10 cellular contexts compared by ENCODE assay signal in genomic region chr19:49861127-49861526, GRCh38. TPM values are rescaled to one million over a fixed set of nuclear protein-coding genes. Genes with fewer than 3 reads are reported as not detected.
DNase-seq lines count a peak whose midpoint lies in the region; ATAC-seq and TF ChIP-seq lines count a peak whose summit lies in the region.
"Had no signal": no experiment of that assay in that cellular context is flagged by ENCODE, and none has a peak within 500 bp of the region (broad histone marks: within the 10 kb centered on the region; RNA-seq: fewer than 3 reads in every experiment).

No MANE protein-coding gene starts in this region.

- ATAC-seq in HG02970 (IDR thresholded peaks at IDR 0.05; ENCODE audit: low FRiP score, unreplicated experiment): no peak

- no peaks in the 10 kb centered on the region for H3K9me3 ChIP-seq in adipocyte (ENCODE audit: control insufficient read depth, low read length)
- H3K9me3 ChIP-seq in suprapubic skin: no peaks in the 10 kb centered on the region

- peak overlapping the region; percentile 73 for H3K27ac ChIP-seq in suprapubic skin

- H3K36me3 ChIP-seq in adipocyte (ENCODE audit: control insufficient read depth, insufficient read depth, low read length, severe bottlenecking) (peaks cover 57% of the 10 kb centered on the region), suprapubic skin (peaks cover 76% of the 10 kb centered on the region)

- H3K9ac ChIP-seq in adipocyte (ENCODE audit: low read length): peak overlapping the region; percentile 52

- WGBS in suprapubic skin: no CpG with 5 or more reads among the region's 14 CpGs

- H3K4me1 ChIP-seq in adipocyte (ENCODE audit: control insufficient read depth, insufficient read depth, low read length) (peaks cover 16% of the 10 kb centered on the region), suprapubic skin (peaks cover 28% of the 10 kb centered on the region)

- H3K27me3 ChIP-seq in adipocyte (replicated peaks; ENCODE audit: control insufficient read depth, insufficient read depth, low read length) (no peaks in the 10 kb centered on the region), suprapubic skin (no peaks in the 10 kb centered on the region)

- no peak for TF ChIP-seq EP300 in suprapubic skin (IDR thresholded peaks at IDR 0.05)

- peak; percentile 61 for DNase-seq in DMS 273 (lab: John Stamatoyannopoulos, UW; ENCODE audit: unreplicated experiment)
- no peak for DNase-seq in DMS 273 treated with DMSO at 0.1 percent for 48 hours (lab: John Stamatoyannopoulos, UW)
- DNase-seq in adipocyte (ENCODE audit: low read depth): no peak
- DNase-seq in left kidney (ENCODE audit: low read depth, low spot score): peak; percentile 70
- DNase-seq in suprapubic skin (ENCODE audit: low spot score in 2 of 2): peak; percentile 77 to 90
- no peak for DNase-seq in SIG-M5 (lab: John Stamatoyannopoulos, UW)
- no peak for DNase-seq in NCI-H1048 (lab: John Stamatoyannopoulos, UW)
- DNase-seq: EL; NK-92 treated with Interleukin-12 subunit alpha and Interleukin-12 subunit beta, amount 100 ng/mL, for 24 hours had no signal

- H3K4me3 ChIP-seq in adipocyte (ENCODE audit: low read length) (no peak overlapping the region), suprapubic skin (peak overlapping the region; percentile 28)

- TF ChIP-seq POLR2A in suprapubic skin (IDR thresholded peaks at IDR 0.05): no peak

- no peak for TF ChIP-seq CTCF in suprapubic skin (IDR thresholded peaks at IDR 0.05)

RNA-seq across cellular contexts. Expression of gene PNKP, which starts 6.2 kb away (rescaled TPM):
- total RNA-seq in suprapubic skin: 10 to 100 TPM; 26.0 to 53.3 (median 40.5) TPM

RNA-seq across cellular contexts. Expression of gene PTOV1, which starts 10.2 kb away (rescaled TPM):
- 100 to 1,000 TPM in 1 of 4 donors, 10 to 100 TPM in 3; 82.2 to 147 (median 91.2) TPM for total RNA-seq in suprapubic skin

RNA-seq across cellular contexts. Expression of gene AKT1S1, which starts 16.0 kb away (rescaled TPM):
- total RNA-seq in suprapubic skin: 10 to 100 TPM; 19.3 to 25.1 (median 20.0) TPM

RNA-seq across cellular contexts. Expression of gene TBC1D17, which starts 16.4 kb away (rescaled TPM):
- 10 to 100 TPM; 40.5 to 93.4 (median 59.4) TPM for total RNA-seq in suprapubic skin

RNA-seq across cellular contexts. Expression of gene IL4I1, which starts 35.6 kb away (rescaled TPM):
- under 1 TPM in 1 of 4 donors, not detected in 3; 0.89 TPM for total RNA-seq in suprapubic skin

Comparison
In these comparisons a context has a peak if more than half of its experiments do, and no peak if none do; other contexts are left out.
1. DNase-seq: peak in DMS 273 (single experiment), left kidney (single experiment) and suprapubic skin (2 of 2); none in DMS 273 treated with DMSO at 0.1 percent for 48 hours (single experiment), adipocyte (single experiment), SIG-M5 (single experiment) and NCI-H1048 (single experiment).